ENCODE assay signal across 8 cellular contexts in genomic region chr6:48765352-48765961, GRCh38.
DNase-seq lines count a peak whose midpoint lies in the region; ATAC-seq and TF ChIP-seq lines count a peak whose summit lies in the region.

No MANE protein-coding gene starts in this region.

- TF ChIP-seq CTCF in HFFc6 (IDR thresholded peaks at IDR 0.05) (peak; percentile 84), chondrocyte (IDR thresholded peaks at IDR 0.05) (peak; percentile 90)

- no peaks in the 10 kb centered on the region for H3K9me3 Mint-ChIP-seq in HFFc6
- no peaks in the 10 kb centered on the region for H3K9me3 Mint-ChIP-seq in chondrocyte (ENCODE audit: low read depth)
- H3K9me3 Mint-ChIP-seq in activated naive CD4-positive, alpha-beta T cell treated with anti-CD3 and anti-CD28 coated beads, Interleukin-2, amount 50 U/mL, for 72 hours: peaks cover 0 to under 1% of the 10 kb centered on the region in 2 donors

- H3K4me3 Mint-ChIP-seq in HFFc6: peak overlapping the region; percentile 47
- H3K4me3 Mint-ChIP-seq in chondrocyte (ENCODE audit: unreplicated experiment): no peak overlapping the region

- H3K27ac Mint-ChIP-seq in HFFc6 (no peak overlapping the region), chondrocyte (ENCODE audit: unreplicated experiment) (no peak overlapping the region)
- H3K27ac Mint-ChIP-seq in activated naive CD4-positive, alpha-beta T cell treated with anti-CD3 and anti-CD28 coated beads, Interleukin-2, amount 50 U/mL, for 72 hours: no peak overlapping the region

- no peak for ATAC-seq in GM21381 (IDR thresholded peaks at IDR 0.05; ENCODE audit: unreplicated experiment)
- ATAC-seq in activated naive CD4-positive, alpha-beta T cell treated with anti-CD3 and anti-CD28 coated beads, Interleukin-2, amount 50 U/mL, for 72 hours: no peak

- no peaks in the 10 kb centered on the region for H3K36me3 Mint-ChIP-seq in HFFc6 (ENCODE audit: low read depth)
- no peaks in the 10 kb centered on the region for H3K36me3 Mint-ChIP-seq in chondrocyte (ENCODE audit: low read depth)
- H3K36me3 Mint-ChIP-seq in activated naive CD4-positive, alpha-beta T cell treated with anti-CD3 and anti-CD28 coated beads, Interleukin-2, amount 50 U/mL, for 72 hours: no peaks in the 10 kb centered on the region

- H3K27me3 Mint-ChIP-seq in HFFc6 (ENCODE audit: insufficient read depth) (peaks cover 3% of the 10 kb centered on the region), chondrocyte (ENCODE audit: low read depth) (peaks cover 5% of the 10 kb centered on the region)

- peak; percentile 57 for DNase-seq in COLO829 (ENCODE audit: low spot score)
- DNase-seq in HFFc6: peak; percentile 63
- DNase-seq in NCI-H82 treated with DMSO at 0.1 percent for 48 hours (lab: John Stamatoyannopoulos, UW; ENCODE audit: unreplicated experiment): peak; percentile 83
- peak; percentile 24 for DNase-seq in chondrocyte (ENCODE audit: low spot score)
- DNase-seq in lung microvascular endothelial cell (ENCODE audit: low read depth in 2 of 2): peak; percentile 63 to 64
- no peak for DNase-seq in activated naive CD4-positive, alpha-beta T cell treated with anti-CD3 and anti-CD28 coated beads, Interleukin-2, amount 50 U/mL, for 72 hours (ENCODE audit: low spot score in 2 of 2)
- no peak for DNase-seq in effector CD4-positive, alpha-beta T cell

- H3K4me1 Mint-ChIP-seq in HFFc6 (ENCODE audit: low read depth): peaks cover 45% of the 10 kb centered on the region
- peaks cover 12% of the 10 kb centered on the region for H3K4me1 Mint-ChIP-seq in chondrocyte (ENCODE audit: low read depth)

Comparison
In these comparisons a context has a peak if more than half of its experiments do, and no peak if none do; other contexts are left out.
1. DNase-seq: peak in COLO829 (single experiment), HFFc6 (single experiment), NCI-H82 treated with DMSO at 0.1 percent for 48 hours (single experiment), chondrocyte (single experiment) and lung microvascular endothelial cell (2 of 2); none in activated naive CD4-positive, alpha-beta T cell treated with anti-CD3 and anti-CD28 coated beads, Interleukin-2, amount 50 U/mL, for 72 hours (0 of 2) and effector CD4-positive, alpha-beta T cell (single experiment).